ENCODE assay signal across 20 cellular contexts in the genomic region with DNA sequence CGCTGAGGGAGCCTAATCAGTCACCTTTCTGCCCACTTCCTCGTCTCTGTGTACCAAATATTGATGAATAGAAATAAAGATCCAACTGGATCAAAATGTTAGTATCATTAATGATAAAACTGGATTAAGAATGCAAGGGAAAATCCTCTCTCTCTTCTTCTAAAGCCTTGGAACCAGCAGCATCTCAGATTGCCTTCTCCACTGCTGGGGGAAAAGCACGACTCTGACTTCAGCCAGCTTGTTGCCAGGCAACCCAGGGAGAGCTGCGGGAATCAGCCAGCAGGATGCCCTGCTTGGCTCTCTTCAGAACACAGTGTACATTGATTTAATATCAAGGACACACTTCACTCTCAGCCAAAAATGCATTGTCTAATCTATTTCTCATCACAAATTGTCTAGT. TPM values are rescaled to one million over a fixed set of nuclear protein-coding genes. Genes with fewer than 3 reads are reported as not detected.
DNase-seq lines count a peak whose midpoint lies in the region; ATAC-seq and TF ChIP-seq lines count a peak whose summit lies in the region.
"Had no signal": no experiment of that assay in that cellular context is flagged by ENCODE, and none has a peak within 500 bp of the region (broad histone marks: within the 10 kb centered on the region; RNA-seq: fewer than 3 reads in every experiment).

No MANE protein-coding gene starts in this region.

- H3K9me3 ChIP-seq in MG63 = no peaks in the 10 kb centered on the region
- no peaks in the 10 kb centered on the region for H3K9me3 ChIP-seq in endodermal cell (ENCODE audit: control insufficient read depth, low read length)
- no peaks in the 10 kb centered on the region for H3K9me3 ChIP-seq in H9 (ENCODE audit: control insufficient read depth, low read depth, low read length)
- H3K9me3 ChIP-seq: neutrophil, thyroid gland had no signal

- TF ChIP-seq CTCF in endodermal cell (conservative IDR thresholded peaks at IDR 0.05) (no peak), H9 (conservative IDR thresholded peaks at IDR 0.05) (no peak)

- peaks cover 3% of the 10 kb centered on the region; the same call in 1 of the 2 replicates for H3K27me3 ChIP-seq in MG63
- H3K27me3 ChIP-seq in endodermal cell (ENCODE audit: control insufficient read depth, insufficient read depth, low read length, poor library complexity, severe bottlenecking) = no peaks in the 10 kb centered on the region
- H3K27me3 ChIP-seq in H9 (ENCODE audit: insufficient read depth, low read length) = no peaks in the 10 kb centered on the region
- H3K27me3 ChIP-seq: neutrophil, thyroid gland had no signal

- no peak overlapping the region for H4K5ac ChIP-seq in H9 (ENCODE audit: insufficient read length, low read depth, low read length)

- H3K4me1 ChIP-seq in endodermal cell (ENCODE audit: control insufficient read depth, insufficient read depth, low read length) = no peaks in the 10 kb centered on the region
- H3K4me1 ChIP-seq in H9 (ENCODE audit: insufficient read depth, low read length) = no peaks in the 10 kb centered on the region
- H3K4me1 ChIP-seq: thyroid gland had no signal

- no peaks in the 10 kb centered on the region for H3K9me3 Mint-ChIP-seq in endodermal cell
- no peaks in the 10 kb centered on the region; a peak in 1 of 5 replicates for H3K9me3 Mint-ChIP-seq in H9
- H3K9me3 Mint-ChIP-seq: CD4-positive, alpha-beta memory T cell; effector memory CD8-positive, alpha-beta T cell had no signal

- H3K36me3 Mint-ChIP-seq in endodermal cell (ENCODE audit: low read depth) = no peaks in the 10 kb centered on the region
- no peaks in the 10 kb centered on the region for H3K36me3 Mint-ChIP-seq in H9 (ENCODE audit: insufficient read depth in 1 of 3, low read depth in 3 of 3)
- H3K36me3 Mint-ChIP-seq: CD4-positive, alpha-beta memory T cell had no signal

- H2BK5ac ChIP-seq in H9 (ENCODE audit: insufficient read length, low read length) = no peak overlapping the region

- no peak overlapping the region for H3K4me3 ChIP-seq in MG63
- no peak overlapping the region for H3K4me3 ChIP-seq in endodermal cell (ENCODE audit: low read length)
- H3K4me3 ChIP-seq: thyroid gland had no signal

- H3K79me2 ChIP-seq in H9 (ENCODE audit: insufficient read depth, low read length) = no peaks in the 10 kb centered on the region

- H3K56ac ChIP-seq in H9 (ENCODE audit: insufficient read length, low read depth, low read length) = no peak overlapping the region

- H3K23ac ChIP-seq in H9 (ENCODE audit: insufficient read length, low read depth, low read length) = no peak overlapping the region

- H3K27ac ChIP-seq in endodermal cell (ENCODE audit: low read depth, low read length) (no peak overlapping the region), H9 (ENCODE audit: insufficient read length, low read depth, low read length) (no peak overlapping the region)
- H3K27ac ChIP-seq: neutrophil, thyroid gland had no signal

- no peak overlapping the region for H3K4ac ChIP-seq in H9 (ENCODE audit: low read depth, low read length)

- no peak overlapping the region for H3K4me3 Mint-ChIP-seq in endodermal cell
- no peak overlapping the region for H3K4me3 Mint-ChIP-seq in H9
- H3K4me3 Mint-ChIP-seq: CD4-positive, alpha-beta memory T cell; effector memory CD8-positive, alpha-beta T cell had no signal

- H4K8ac ChIP-seq in H9 (replicated peaks; ENCODE audit: insufficient read length, low read depth, low read length) = no peak overlapping the region

- H4K91ac ChIP-seq in H9 (ENCODE audit: insufficient read length, low read depth, low read length) = no peak overlapping the region

- H2BK120ac ChIP-seq in H9 (ENCODE audit: low read depth, low read length, poor library complexity, severe bottlenecking) = no peak overlapping the region

- no peaks in the 10 kb centered on the region for H3K79me1 ChIP-seq in H9 (ENCODE audit: insufficient read depth, low read depth, low read length, poor library complexity, severe bottlenecking)

- WGBS in endodermal cell (ENCODE audit: insufficient coverage in 1 of 2, insufficient read length in 1 of 2), 2 experiments = 60 to 77% methylated on average over 2 to 4 of the region's 4 CpGs
- WGBS in H9 (ENCODE audit: extremely low coverage, insufficient read length, low lambda C conversion rate) = no CpG with 5 or more reads among the region's 4 CpGs

- ATAC-seq in GM18873 (IDR thresholded peaks at IDR 0.05; ENCODE audit: low FRiP score, unreplicated experiment) = no peak
- ATAC-seq: effector memory CD8-positive, alpha-beta T cell; left ventricle myocardium superior; Panc1 had no signal

- H3K23me2 ChIP-seq in H9 (ENCODE audit: insufficient read length, low read depth, low read length, poor library complexity, severe bottlenecking) = no peaks in the 10 kb centered on the region

- H3K36me3 ChIP-seq in MG63 (no peaks in the 10 kb centered on the region), endodermal cell (ENCODE audit: control insufficient read depth, insufficient read depth, low read length) (no peaks in the 10 kb centered on the region)
- H3K36me3 ChIP-seq: neutrophil, thyroid gland had no signal

- DNase-seq in MG63 = peak; percentile 17
- DNase-seq in NCI-H2227 (lab: John Stamatoyannopoulos, UW; ENCODE audit: unreplicated experiment) = peak; percentile 37
- DNase-seq in endodermal cell = peak; percentile 54
- peak; percentile 65 for DNase-seq in occipital lobe (lab: John Stamatoyannopoulos, UW)
- no peak for DNase-seq in HuH-7.5 (ENCODE audit: low spot score)
- DNase-seq in NCI-H187 treated with DMSO at 0.1 percent for 48 hours (lab: John Stamatoyannopoulos, UW) = no peak
- no peak for DNase-seq in H9
- DNase-seq: activated CD4-positive, alpha-beta T cell treated with anti-CD3 and anti-CD28 coated beads for 1 hour; activated T-cell treated with anti-CD3 and anti-CD28 coated beads, Interleukin-2, amount 50 U/mL, for 1 hour; aorta; CD4-positive, alpha-beta memory T cell; effector memory CD8-positive, alpha-beta T cell; left ventricle myocardium superior; NCI-H2029; stimulated activated CD4-positive, alpha-beta T cell treated with anti-CD3 and anti-CD28 coated beads, Interleukin-12 subunit alpha, Interleukin-12 subunit beta, amount 100 ng/mL, for 4 hours; thyroid gland had no signal

- no peak overlapping the region for H2BK20ac ChIP-seq in H9 (ENCODE audit: low read depth, low read length, poor library complexity, severe bottlenecking)

- H3K27ac Mint-ChIP-seq in endodermal cell = no peak overlapping the region
- H3K27ac Mint-ChIP-seq in H9 = no peak overlapping the region
- H3K27ac Mint-ChIP-seq: CD4-positive, alpha-beta memory T cell; effector memory CD8-positive, alpha-beta T cell had no signal

- no peak overlapping the region for H2BK15ac ChIP-seq in H9 (ENCODE audit: low read depth, low read length)

- peaks cover 1% of the 10 kb centered on the region for H3K27me3 Mint-ChIP-seq in endodermal cell (ENCODE audit: insufficient read depth)
- no peaks in the 10 kb centered on the region for H3K27me3 Mint-ChIP-seq in H9 (ENCODE audit: low read depth)

- H4K20me1 ChIP-seq in H9 (ENCODE audit: control insufficient read depth, insufficient read depth, insufficient read length) = no peaks in the 10 kb centered on the region

- H3K14ac ChIP-seq in H9 (ENCODE audit: insufficient read depth, low read length) = no peak overlapping the region

- H3T11ph ChIP-seq in H9 (ENCODE audit: low read length) = no peak overlapping the region

- no peak overlapping the region for H3K18ac ChIP-seq in H9 (ENCODE audit: insufficient read length, low read depth, low read length)

- H3K4me2 ChIP-seq in H9 (ENCODE audit: insufficient read depth, insufficient read length, low read length) = no peak overlapping the region

- no peak overlapping the region for H2BK12ac ChIP-seq in H9 (ENCODE audit: insufficient read length, low read depth, low read length)

- peaks cover 3% of the 10 kb centered on the region for H3K4me1 Mint-ChIP-seq in endodermal cell
- peaks cover 0 to 10% of the 10 kb centered on the region in 2 experiments; a peak in 2 of 4 replicates for H3K4me1 Mint-ChIP-seq in H9
- H3K4me1 Mint-ChIP-seq: CD4-positive, alpha-beta memory T cell had no signal

- H3K9ac ChIP-seq in endodermal cell (ENCODE audit: extremely low read depth, low read length, poor library complexity, severe bottlenecking) (no peak overlapping the region), H9 (ENCODE audit: extremely low read depth, insufficient read length, low read length) (no peak overlapping the region)

- H2AK5ac ChIP-seq in H9 (ENCODE audit: insufficient read length, low read length) = no peak overlapping the region

- no peak overlapping the region for H2AFZ ChIP-seq in H9 (ENCODE audit: low read length)

RNA-seq across cellular contexts. Expression of a gene that starts 28.8 kb away (rescaled TPM):
- total RNA-seq in MG63 (2014; rRNA removed; shearing (Covaris generic); ENCODE audit: low replicate concordance) = 0.59 and 0.95 TPM in 2 replicates
- total RNA-seq in endodermal cell = 10 to 100 TPM; 38.3 to 65.4 TPM
- 20.8 TPM for polyA plus RNA-seq in endodermal cell (2013, experiment 1 of 2)
- polyA plus RNA-seq in endodermal cell (2013, experiment 2 of 2) = 18.0 TPM
- total RNA-seq in occipital lobe = 5.8 TPM
- total RNA-seq in H9 (2021) = 15.6 and 16.5 TPM in 2 replicates

RNA-seq across cellular contexts. Expression of a gene that starts 45.3 kb away (rescaled TPM):
- not detected in 2 replicates for total RNA-seq in MG63 (2014; rRNA removed; shearing (Covaris generic); ENCODE audit: low replicate concordance)
- total RNA-seq in endodermal cell = not detected
- polyA plus RNA-seq in endodermal cell (2013, experiment 1 of 2) = not detected
- polyA plus RNA-seq in endodermal cell (2013, experiment 2 of 2) = not detected
- total RNA-seq in occipital lobe = not detected
- not detected in 2 replicates for total RNA-seq in H9 (2021)
- total RNA-seq: aorta; CD4-positive, alpha-beta memory T cell; glomerular endothelial cell; left ventricle myocardium superior; thyroid gland had no signal
- polyA plus RNA-seq: aorta; CD4-positive, alpha-beta memory T cell had no signal

RNA-seq across cellular contexts. Expression of a gene that starts 59.8 kb away (rescaled TPM):
- not detected in 2 replicates for total RNA-seq in MG63 (2014; rRNA removed; shearing (Covaris generic); ENCODE audit: low replicate concordance)
- total RNA-seq in endodermal cell (not detected), occipital lobe (not detected), H9 (2021) (not detected in 2 replicates)
- not detected for polyA plus RNA-seq in endodermal cell (2013, experiment 1 of 2)
- polyA plus RNA-seq in endodermal cell (2013, experiment 2 of 2) = not detected
- total RNA-seq: aorta; CD4-positive, alpha-beta memory T cell; glomerular endothelial cell; left ventricle myocardium superior; thyroid gland had no signal
- polyA plus RNA-seq: aorta; CD4-positive, alpha-beta memory T cell had no signal

Comparison
In these comparisons a context has a peak if more than half of its experiments do, and no peak if none do; other contexts are left out.
1. DNase-seq: peak in MG63 (single experiment), NCI-H2227 (single experiment), endodermal cell (single experiment) and occipital lobe (single experiment); none in HuH-7.5 (single experiment), NCI-H187 treated with DMSO at 0.1 percent for 48 hours (single experiment) and H9 (single experiment).